In the genomic region with DNA sequence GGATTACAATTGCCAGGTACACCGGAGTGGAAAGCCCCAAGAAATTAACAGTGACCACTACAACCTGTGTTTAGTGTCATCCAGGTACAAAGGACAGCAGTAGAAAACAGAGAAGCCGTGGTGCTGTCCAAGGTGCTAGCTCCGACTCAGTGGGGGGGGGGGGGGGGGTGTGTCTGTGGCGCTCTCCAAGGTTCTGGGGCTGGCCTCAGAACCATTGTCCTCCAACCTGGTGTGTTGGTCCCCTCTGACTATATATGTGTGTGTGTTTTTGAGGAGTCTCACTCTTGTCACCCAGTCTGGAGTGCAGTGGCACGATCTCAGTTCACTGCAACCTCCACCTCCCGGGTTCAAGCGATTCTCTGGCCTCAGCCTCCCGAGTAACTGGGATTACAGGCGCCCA, we compare ENCODE assay signal across 8 cellular contexts.
DNase-seq lines count a peak whose midpoint lies in the region; ATAC-seq and TF ChIP-seq lines count a peak whose summit lies in the region.

No MANE protein-coding gene starts in this region.

- no peak for ATAC-seq in GM21737 (IDR thresholded peaks at IDR 0.05; ENCODE audit: unreplicated experiment)

- peak; percentile 6 for DNase-seq in DMS 273 (lab: John Stamatoyannopoulos, UW; ENCODE audit: unreplicated experiment)
- no peak for DNase-seq in DMS 273 treated with DMSO at 0.1 percent for 48 hours (lab: John Stamatoyannopoulos, UW)
- peak; percentile 23 to 31 for DNase-seq in activated CD4-positive, alpha-beta T cell treated with anti-CD3 and anti-CD28 coated beads for 4 hours
- peak; percentile 42 for DNase-seq in fibroblast of pulmonary artery (ENCODE audit: low read depth)
- DNase-seq in stimulated activated CD8-positive, alpha-beta memory T cell treated with anti-CD3 and anti-CD28 coated beads, Interleukin-12 subunit alpha, Interleukin-12 subunit beta, amount 100 ng/mL, for 1 hour (ENCODE audit: low read depth), result peak; percentile 12
- DNase-seq in NCI-H82 (lab: John Stamatoyannopoulos, UW), result no peak
- no peak for DNase-seq in cerebellar nuclear complex (lab: John Stamatoyannopoulos, UW)

- no peak for TF ChIP-seq CTCF in fibroblast of pulmonary artery (IDR thresholded peaks at IDR 0.05; ENCODE audit: low read length, missing control alignments)

- no peak overlapping the region for H3K4me3 ChIP-seq in fibroblast of pulmonary artery (replicated peaks; ENCODE audit: low read depth, low read length)

Comparison
In these comparisons a context has a peak if more than half of its experiments do, and no peak if none do; other contexts are left out.
1. DNase-seq: peak in DMS 273 (single experiment), activated CD4-positive, alpha-beta T cell treated with anti-CD3 and anti-CD28 coated beads for 4 hours (2 of 2), fibroblast of pulmonary artery (single experiment) and stimulated activated CD8-positive, alpha-beta memory T cell treated with anti-CD3 and anti-CD28 coated beads, Interleukin-12 subunit alpha, Interleukin-12 subunit beta, amount 100 ng/mL, for 1 hour (single experiment); none in DMS 273 treated with DMSO at 0.1 percent for 48 hours (single experiment), NCI-H82 (single experiment) and cerebellar nuclear complex (0 of 2).